ENCODE assay signal across 15 cellular contexts in genomic region chr11:107819361-107820014, GRCh38. TPM values are rescaled to one million over a fixed set of nuclear protein-coding genes. Genes with fewer than 3 reads are reported as not detected.
DNase-seq lines count a peak whose midpoint lies in the region; ATAC-seq, FAIRE-seq and TF ChIP-seq lines count a peak whose summit lies in the region.
"Had no signal": no experiment of that assay in that cellular context is flagged by ENCODE, and none has a peak within 500 bp of the region (broad histone marks: within the 10 kb centered on the region; RNA-seq: fewer than 3 reads in every experiment).

No MANE protein-coding gene starts in this region.

- H3K4me3 ChIP-seq in HCT116 (replicated peaks in 1 of 2; ENCODE audit: low read depth in 1 of 2, low read length in 2 of 2) (no peak overlapping the region), Panc1 (ENCODE audit: low read depth in 2 of 2, low read length in 2 of 2) (no peak overlapping the region), cardiac fibroblast (replicated peaks in 1 of 2; ENCODE audit: low read depth in 2 of 2, low read length in 2 of 2) (no peak overlapping the region), kidney (ENCODE audit: low read length in 2 of 2) (no peak overlapping the region)
- H3K4me3 ChIP-seq: gastroesophageal sphincter, upper lobe of left lung had no signal

- H3K9ac ChIP-seq in HCT116 (ENCODE audit: low read length) (no peak overlapping the region), kidney (ENCODE audit: low read length in 2 of 2) (no peak overlapping the region)

- no peak overlapping the region for H2AFZ ChIP-seq in HCT116 (ENCODE audit: low read depth, low read length, poor library complexity, severe bottlenecking)

- POLR2A ChIA-PET in HCT116 (lab: Charles Lee) (no interaction called here), Panc1 (lab: Charles Lee) (interaction anchor here (0.6 kb wide), 1 partner anchor 36 kb away, joined by 3 read pairs; no protein-coding TSS in a partner anchor)

- CTCF ChIA-PET in HCT116 (lab: Charles Lee) (no interaction called here), Panc1 (lab: Charles Lee) (no interaction called here)

- H3K9me3 ChIP-seq in HCT116 (ENCODE audit: control insufficient read depth in 1 of 2, insufficient read depth in 1 of 2, low read depth in 1 of 2, low read length in 2 of 2) (no peaks in the 10 kb centered on the region), Panc1 (ENCODE audit: control insufficient read depth, insufficient read depth, low read depth, low read length) (no peaks in the 10 kb centered on the region), kidney (ENCODE audit: control insufficient read depth in 1 of 2, low read length in 2 of 2) (no peaks in the 10 kb centered on the region)
- H3K9me3 ChIP-seq: gastroesophageal sphincter, upper lobe of left lung had no signal

- RAD21 ChIA-PET in HCT116 (lab: Charles Lee; ENCODE audit: low non-redundant PET in 1 of 2, low total read pairs in 2 of 2, uncharacterized antibody in 2 of 2, unreplicated experiment in 2 of 2): no interaction called here

- peaks cover 5% of the 10 kb centered on the region; the same call in 1 of the 2 replicates for H4K20me1 ChIP-seq in HCT116 (ENCODE audit: insufficient read depth)

- FAIRE-seq in kidney (lab: Jason Lieb, UNC): no peak

- peak overlapping the region; percentile 21; the same call in 1 of the 2 replicates for H3K4me2 ChIP-seq in HCT116 (ENCODE audit: low read length)

- H3K79me2 ChIP-seq in HCT116 (ENCODE audit: insufficient read depth, low read length): peaks cover 89% of the 10 kb centered on the region

- intact Hi-C loops in HCT116 (cut with micrococcal nuclease): no loop called here
- intact Hi-C loops in Panc1 (cut with micrococcal nuclease; ENCODE audit: unreplicated experiment): no loop called here
- intact Hi-C loops in kidney (cut with DNase I): no loop called here

- ATAC-seq in HCT116 (peak; percentile 44), Panc1 (peak; percentile 52; the same call in 1 of the 2 replicates), GM18520 (IDR thresholded peaks at IDR 0.05; ENCODE audit: unreplicated experiment) (no peak)
- ATAC-seq: gastroesophageal sphincter had no signal

- in situ Hi-C loops in Panc1 (cut with HindIII; ENCODE audit: low pct_unique_long_range_greater_than_20kb, low sequenced_read_pairs): no loop called here

- H3K4me1 ChIP-seq in HCT116 (ENCODE audit: control insufficient read depth in 1 of 2, insufficient read depth in 2 of 2, low read length in 2 of 2) (peaks cover 7 to 36% of the 10 kb centered on the region in 2 experiments; a peak in 2 of 4 replicates), Panc1 (ENCODE audit: control insufficient read depth, insufficient read depth, low read length) (peaks cover 30% of the 10 kb centered on the region), kidney (ENCODE audit: control insufficient read depth in 1 of 2, insufficient read depth in 1 of 2, low read depth in 1 of 2, low read length in 2 of 2) (no peaks in the 10 kb centered on the region)
- H3K4me1 ChIP-seq: gastroesophageal sphincter, upper lobe of left lung had no signal

- H3K36me3 ChIP-seq in HCT116 (ENCODE audit: control insufficient read depth in 1 of 2, insufficient read depth in 2 of 2, low read length in 2 of 2): no peaks in the 10 kb centered on the region
- H3K36me3 ChIP-seq in Panc1 (ENCODE audit: control insufficient read depth, insufficient read depth, low read length): no peaks in the 10 kb centered on the region
- H3K36me3 ChIP-seq in kidney (ENCODE audit: control insufficient read depth in 1 of 2, insufficient read depth in 2 of 2, low read length in 2 of 2): no peaks in the 10 kb centered on the region
- H3K36me3 ChIP-seq: gastroesophageal sphincter, upper lobe of left lung had no signal

- TF ChIP-seq CTCF in HCT116 (IDR thresholded peaks at IDR 0.05 in 2 of 3, conservative IDR thresholded peaks at IDR 0.05 in 1 of 3; ENCODE audit: borderline replicate concordance in 1 of 3, insufficient read depth in 1 of 3, low read depth in 2 of 3, low read length in 2 of 3) (no peak), Panc1 (IDR thresholded peaks at IDR 0.05) (no peak), cardiac fibroblast (IDR thresholded peaks at IDR 0.05; ENCODE audit: low read depth, low read length) (no peak), kidney (IDR thresholded peaks at IDR 0.05; ENCODE audit: borderline replicate concordance, extremely low read depth, insufficient read depth) (no peak)

- no peak for TF ChIP-seq RAD21 in HCT116 (IDR thresholded peaks at IDR 0.05; ENCODE audit: low read depth)

- DNase-seq in HCT116 (ENCODE audit: low read depth, low spot score): no peak
- no peak for DNase-seq in Panc1 (ENCODE audit: low read depth, low spot score)
- DNase-seq in cardiac fibroblast (ENCODE audit: low read depth in 2 of 2): peak; percentile 17 to 51
- peak; percentile 73 to 80 for DNase-seq in lung microvascular endothelial cell (ENCODE audit: low read depth in 2 of 2)
- DNase-seq in kidney: no peak
- DNase-seq in UCSD-AML1 (lab: John Stamatoyannopoulos, UW; ENCODE audit: unreplicated experiment): no peak
- no peak for DNase-seq in cerebellar nuclear complex (lab: John Stamatoyannopoulos, UW)
- DNase-seq: activated CD8-positive, alpha-beta memory T cell treated with anti-CD3 and anti-CD28 coated beads for 24 hours; activated effector memory CD4-positive, alpha-beta T cell treated with anti-CD3 and anti-CD28 coated beads, Interleukin-2, amount 50 U/mL, for 16 hours; NCI-H1092; Right ventricle myocardium superior; stimulated activated CD4-positive, alpha-beta T cell treated with anti-CD3 and anti-CD28 coated beads, Interleukin-4, amount 100 ng/mL, for 1 hour; upper lobe of left lung had no signal

- H3K27ac ChIP-seq in HCT116 (ENCODE audit: low read depth, low read length): no peak overlapping the region
- peak overlapping the region; percentile 31; the same call in 1 of the 2 replicates for H3K27ac ChIP-seq in Panc1 (ENCODE audit: low read length)
- no peak overlapping the region for H3K27ac ChIP-seq in kidney (ENCODE audit: low read depth in 2 of 2, low read length in 2 of 2)
- H3K27ac ChIP-seq: gastroesophageal sphincter, upper lobe of left lung had no signal

- no peak for TF ChIP-seq POLR2A in HCT116 (IDR thresholded peaks at IDR 0.05; ENCODE audit: borderline replicate concordance, extremely low read depth, insufficient read depth, insufficient read length)

- H3K9me2 ChIP-seq in HCT116 (ENCODE audit: insufficient read depth): no peaks in the 10 kb centered on the region

- H3K27me3 ChIP-seq in HCT116 (ENCODE audit: insufficient read depth, low read length) (no peaks in the 10 kb centered on the region), Panc1 (ENCODE audit: control insufficient read depth, insufficient read depth, low read length) (no peaks in the 10 kb centered on the region)
- H3K27me3 ChIP-seq: gastroesophageal sphincter, upper lobe of left lung had no signal

- BruUV-seq in HCT116 (replicated peaks; lab: Mats Ljungman, UMichigan) (no TSS peak), Panc1 (replicated peaks; lab: Mats Ljungman, UMichigan) (no TSS peak)

TF ChIP-seq in HCT116, 20 proteins besides CTCF, POLR2A, EP300 and RAD21:
- peak; percentile 62 for TF ChIP-seq CEBPB (IDR thresholded peaks at IDR 0.05; ENCODE audit: low read depth)
- TF ChIP-seq FOSL1 (IDR thresholded peaks at IDR 0.05; ENCODE audit: low read depth): peak; percentile 66
- TF ChIP-seq SP1 (IDR thresholded peaks at IDR 0.05; ENCODE audit: low read depth): peak; percentile 55
- peak; percentile 76 for TF ChIP-seq SRF (IDR thresholded peaks at IDR 0.05; ENCODE audit: low read depth)
- TF ChIP-seq JUND (IDR thresholded peaks at IDR 0.05): peak; percentile 74
- TF ChIP-seq CBX3 (IDR thresholded peaks at IDR 0.05; ENCODE audit: low read depth): no peak
- TF ChIP-seq ZFX (IDR thresholded peaks at IDR 0.05): no peak

RNA-seq across cellular contexts. Expression of gene SLC35F2, which starts 39.1 kb away (rescaled TPM):
- total RNA-seq in HCT116 (2021; ENCODE audit: unreplicated experiment) (53.5 TPM), Panc1 (2021; ENCODE audit: unreplicated experiment) (89.4 TPM), lung microvascular endothelial cell (22.8 and 62.1 TPM in 2 replicates), kidney (16.6 TPM)
- polyA plus RNA-seq in HCT116 (2012): 40.9 and 46.7 TPM in 2 replicates
- polyA plus RNA-seq in Panc1 (2012; ENCODE audit: insufficient read length): 63.3 TPM
- 10.2 TPM for polyA plus RNA-seq in kidney (ENCODE audit: insufficient read depth, low read depth, low replicate concordance)

Comparison
In these comparisons a context has a peak if more than half of its experiments do, and no peak if none do; other contexts are left out.
1. DNase-seq: peak in cardiac fibroblast (2 of 2) and lung microvascular endothelial cell (2 of 2); none in HCT116 (single experiment), Panc1 (single experiment), kidney (single experiment), UCSD-AML1 (single experiment) and cerebellar nuclear complex (0 of 2).